ENCODE assay signal across 8 cellular contexts in genomic region chr7:137626469-137627067, GRCh38.
DNase-seq lines count a peak whose midpoint lies in the region; TF ChIP-seq lines count a peak whose summit lies in the region.

No MANE protein-coding gene starts in this region.

- intact Hi-C loops in A673 (cut with micrococcal nuclease; ENCODE audit: unreplicated experiment), result loop anchor here (2.0 kb wide), 1 partner anchor 20 kb away; no protein-coding TSS in a partner anchor
- intact Hi-C loops in head of caudate nucleus (cut with DNase I), result no loop called here
- intact Hi-C loops in sigmoid colon (cut with DNase I), result no loop called here

- H3K4me3 ChIP-seq in A673 (ENCODE audit: low read depth, low read length, poor library complexity, severe bottlenecking) (no peak overlapping the region), GM06990 (replicated peaks; ENCODE audit: low read depth, low read length) (no peak overlapping the region), HEK293 (ENCODE audit: low read depth, low read length) (no peak overlapping the region), NB4 (ENCODE audit: low read depth, low read length) (no peak overlapping the region), sigmoid colon (no peak overlapping the region)

- H3K36me3 ChIP-seq in A673 (ENCODE audit: insufficient read depth, low read length, poor library complexity, severe bottlenecking) (no peaks in the 10 kb centered on the region), GM06990 (ENCODE audit: control insufficient read depth, insufficient read depth, low read length) (no peaks in the 10 kb centered on the region), HEK293 (ENCODE audit: control insufficient read depth in 2 of 2, insufficient read depth in 1 of 2, low read length in 2 of 2) (no peaks in the 10 kb centered on the region), sigmoid colon (no peaks in the 10 kb centered on the region)

- TF ChIP-seq EP300 in sigmoid colon (IDR thresholded peaks at IDR 0.05), result no peak

- peak; percentile 69 for DNase-seq in A673 (ENCODE audit: low spot score)
- peak; percentile 26 for DNase-seq in GM06990 (ENCODE audit: extremely low read depth, insufficient read length)
- DNase-seq in NB4 (ENCODE audit: low read depth), result peak; percentile 71
- peak; percentile 72 for DNase-seq in activated CD8-positive, alpha-beta memory T cell treated with anti-CD3 and anti-CD28 coated beads, Interleukin-2, amount 50 U/mL, for 48 hours
- DNase-seq in head of caudate nucleus, result peak in 39 of 42 donors; percentile 7 to 86 (median 56)
- DNase-seq in sigmoid colon, result no peak
- no peak for DNase-seq in NCI-H526 treated with DMSO at 0.1 percent for 48 hours (lab: John Stamatoyannopoulos, UW)

- TF ChIP-seq POLR2A in NB4 (IDR thresholded peaks at IDR 0.05; ENCODE audit: extremely low read depth, insufficient read length), result no peak
- TF ChIP-seq POLR2A in sigmoid colon (IDR thresholded peaks at IDR 0.05), result no peak

- CTCF ChIA-PET in A673 (lab: Charles Lee), result interaction anchor here (0.6 to 1.5 kb wide), 5 partner anchors 20 to 1953 kb away, joined by 3 to 7 read pairs (median 5); no protein-coding TSS in a partner anchor
- CTCF ChIA-PET in HEK293 (lab: Yijun Ruan, JAX), result interaction anchor here (0.6 to 4.2 kb wide), 40 partner anchors 9 to 1797 kb away, joined by 3 to 29 read pairs (median 4); no protein-coding TSS in a partner anchor

- no peaks in the 10 kb centered on the region for H3K4me1 ChIP-seq in A673 (ENCODE audit: insufficient read depth, low read length, poor library complexity, severe bottlenecking)
- H3K4me1 ChIP-seq in HEK293 (ENCODE audit: control insufficient read depth, insufficient read depth, low read length), result no peaks in the 10 kb centered on the region
- H3K4me1 ChIP-seq in sigmoid colon, result no peaks in the 10 kb centered on the region

- H3K27me3 ChIP-seq in A673 (replicated peaks; ENCODE audit: insufficient read depth, low read depth, low read length, poor library complexity) (peaks cover 5% of the 10 kb centered on the region), GM06990 (replicated peaks; ENCODE audit: control insufficient read depth, insufficient read depth, low read length) (no peaks in the 10 kb centered on the region), sigmoid colon (no peaks in the 10 kb centered on the region)

- H3K27ac ChIP-seq in A673 (ENCODE audit: low read depth, low read length, poor library complexity, severe bottlenecking), result no peak overlapping the region
- no peak overlapping the region for H3K27ac ChIP-seq in HEK293 (ENCODE audit: extremely low read depth, low read depth, low read length)
- no peak overlapping the region for H3K27ac ChIP-seq in sigmoid colon

- TF ChIP-seq CTCF in A673 (conservative IDR thresholded peaks at IDR 0.05; ENCODE audit: low read depth, low read length) (peak; percentile 81), GM06990 (IDR thresholded peaks at IDR 0.05; ENCODE audit: insufficient read depth, low read length, poor library complexity, severe bottlenecking) (peak; percentile 83), HEK293 (tag by site-specific recombination; IDR thresholded peaks at IDR 0.05) (no peak), NB4 (IDR thresholded peaks at IDR 0.05; ENCODE audit: low read depth, low read length) (peak; percentile 95), sigmoid colon (IDR thresholded peaks at IDR 0.05) (peak; percentile 17 to 71 (median 42))

- 8 to 16% methylated on average over 8 of the region's 8 CpGs for WGBS in sigmoid colon, 2 donors

- no TSS peak for BruUV-seq in A673 (replicated peaks; lab: Mats Ljungman, UMichigan)

- POLR2A ChIA-PET in A673 (lab: Charles Lee; ENCODE audit: low non-redundant PET) (no interaction called here), HEK293 (lab: Yijun Ruan, JAX) (interaction anchor here (0.6 kb wide), 1 partner anchor 28 kb away, joined by 3 read pairs; no protein-coding TSS in a partner anchor)

- no peaks in the 10 kb centered on the region for H3K9me3 ChIP-seq in A673 (ENCODE audit: low read depth, low read length, poor library complexity, severe bottlenecking)
- H3K9me3 ChIP-seq in HEK293 (ENCODE audit: control insufficient read depth, insufficient read depth, low read depth, low read length), result no peaks in the 10 kb centered on the region
- H3K9me3 ChIP-seq in sigmoid colon, result no peaks in the 10 kb centered on the region

TF ChIP-seq in HEK293, 187 proteins besides CTCF, POLR2A, EP300 and RAD21:
- no peak for TF ChIP-seq ZNF558 (tag by site-specific recombination; IDR thresholded peaks at IDR 0.05)
- no peak for TF ChIP-seq ZNF214 (tag by site-specific recombination; IDR thresholded peaks at IDR 0.05; ENCODE audit: borderline replicate concordance)
- peak; percentile 68; the same call in 1 of the 2 replicates for TF ChIP-seq REST (tag by site-specific recombination; IDR thresholded peaks at IDR 0.05)
- TF ChIP-seq ZNF175 (tag by site-specific recombination; IDR thresholded peaks at IDR 0.05), result no peak
- no peak for TF ChIP-seq ZNF221 (tag by site-specific recombination; IDR thresholded peaks at IDR 0.05; ENCODE audit: borderline replicate concordance)
- peak; percentile 70 for TF ChIP-seq ZNF654 (tag by site-specific recombination; IDR thresholded peaks at IDR 0.05; ENCODE audit: low read depth)
- no peak for TF ChIP-seq ZNF548 (tag by site-specific recombination; IDR thresholded peaks at IDR 0.05)
- TF ChIP-seq TCF7L2 (IDR thresholded peaks at IDR 0.05; ENCODE audit: borderline replicate concordance, low read depth, low read length), result no peak
- no peak for TF ChIP-seq ZNF202 (tag by site-specific recombination; IDR thresholded peaks at IDR 0.05; ENCODE audit: borderline replicate concordance)

Comparison
In these comparisons a context has a peak if more than half of its experiments do, and no peak if none do; other contexts are left out.
1. DNase-seq: peak in A673 (single experiment), GM06990 (single experiment), NB4 (single experiment), activated CD8-positive, alpha-beta memory T cell treated with anti-CD3 and anti-CD28 coated beads, Interleukin-2, amount 50 U/mL, for 48 hours (single experiment) and head of caudate nucleus (39 of 42); none in sigmoid colon (single experiment) and NCI-H526 treated with DMSO at 0.1 percent for 48 hours (single experiment).